Comparison of ENCODE assay signal across 26 cellular contexts in genomic region chr5:78224358-78224757, GRCh38.
"Had no signal": no experiment of that assay in that cellular context is flagged by ENCODE, and none has a peak within 500 bp of the region (broad histone marks: within the 10 kb centered on the region; RNA-seq: fewer than 3 reads in every experiment).

No MANE protein-coding gene starts in this region.

- H3K4me1 ChIP-seq: colonic mucosa, esophagus squamous epithelium had no signal

- H3K27me3 ChIP-seq: colonic mucosa, esophagus squamous epithelium, gastrocnemius medialis, heart right ventricle, left lung had no signal

- FAIRE-seq: endometrium, islet of Langerhans, keratinocyte had no signal

- H3K4me3 ChIP-seq: colonic mucosa, esophagus squamous epithelium, gastrocnemius medialis, heart right ventricle, left lung, lung had no signal

- DNase-seq: colonic mucosa; cortex of kidney; effector CD8-positive, alpha-beta T cell; effector memory CD8-positive, alpha-beta T cell; endodermal cell; erythroblast; esophagus squamous epithelium; foreskin fibroblast; foreskin melanocyte; gastrocnemius medialis; glutamatergic neuron; head of caudate nucleus; heart right ventricle; hippocampal formation; left cardiac atrium; left lung; left ventricle myocardium superior; mammary epithelial cell; mesendoderm; midbrain had no signal

- H3K36me3 ChIP-seq: colonic mucosa had no signal

- ATAC-seq: effector memory CD8-positive, alpha-beta T cell; esophagus mucosa; gastrocnemius medialis; heart right ventricle; left cardiac atrium; left lung; left ventricle myocardium superior had no signal

- H3K27ac ChIP-seq: colonic mucosa, epithelial cell of prostate, esophagus squamous epithelium, gastrocnemius medialis, heart right ventricle, left lung had no signal

- H3K9me3 ChIP-seq: colonic mucosa, gastrocnemius medialis had no signal
